In genomic region chr2:24766609-24767008, GRCh38 we compare ENCODE assay signal across 1 cellular context.
A peak's percentile ranks its signal among the peaks of the same experiment; 100 is the strongest.
TF ChIP-seq lines count a peak whose summit lies in the region.

No MANE protein-coding gene starts in this region.

TF ChIP-seq in GM12878, 131 proteins besides CTCF, POLR2A, EP300 and RAD21:
- TF ChIP-seq MLLT1 (IDR thresholded peaks at IDR 0.05), result 0 out of 2 replicates have a peak, but pooled peaks have one; percentile 19
- no peak for TF ChIP-seq PAX8 (IDR thresholded peaks at IDR 0.05)
- TF ChIP-seq RUNX3 (IDR thresholded peaks at IDR 0.05; ENCODE audit: low read length), result 0 out of 2 replicates have a peak, but pooled peaks have one; percentile 2
TF ChIP-seq in GM12878: peak in this region for 2.
